ENCODE assay signal across 25 cellular contexts in the genomic region with DNA sequence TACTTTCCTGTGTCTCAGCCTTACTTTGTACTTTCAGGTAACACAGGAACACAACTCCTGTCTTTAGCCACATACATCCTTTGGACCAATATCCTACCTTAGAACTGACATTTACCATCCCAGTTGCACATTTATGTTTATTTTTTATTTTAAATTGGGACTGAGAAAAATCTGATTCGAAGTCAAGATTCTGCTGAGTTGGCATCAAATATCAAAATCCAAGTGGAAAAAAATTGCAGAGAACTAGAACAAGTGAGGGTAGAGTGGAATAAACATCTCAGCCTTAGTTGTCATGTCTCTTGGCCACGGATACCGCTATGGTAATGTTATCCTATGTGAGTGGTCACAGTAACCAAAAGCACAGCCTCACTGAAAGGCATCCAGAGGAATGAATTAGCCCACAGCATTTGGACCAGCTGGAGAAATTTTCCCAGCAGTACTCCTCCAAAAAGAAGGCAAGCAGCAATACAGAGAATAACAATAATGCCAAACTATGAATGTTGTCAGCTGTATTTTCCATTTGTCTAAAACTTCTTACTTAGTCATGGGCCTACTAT. TPM values are rescaled to one million over a fixed set of nuclear protein-coding genes. Genes with fewer than 3 reads are reported as not detected.
"Had no signal": no experiment of that assay in that cellular context is flagged by ENCODE, and none has a peak within 500 bp of the region (broad histone marks: within the 10 kb centered on the region; RNA-seq: fewer than 3 reads in every experiment).

No MANE protein-coding gene starts in this region.

- H3K4me3 ChIP-seq: coronary artery, esophagus squamous epithelium, gastroesophageal sphincter, heart left ventricle, hepatocyte, left lung, lower lobe of right lung, mucosa of descending colon had no signal

- DNase-seq: effector CD8-positive, alpha-beta T cell; effector memory CD8-positive, alpha-beta T cell; endodermal cell; erythroblast; esophagus squamous epithelium; foreskin keratinocyte; heart left ventricle; hypothalamus; immature natural killer cell; islet precursor cell; kidney; left cardiac atrium; left lung; left ventricle myocardium superior; lower lobe of right lung; mesenchymal stem cell; mucosa of descending colon had no signal

- H3K27me3 ChIP-seq: esophagus squamous epithelium, foreskin keratinocyte, gastroesophageal sphincter, heart left ventricle, hepatocyte, left lung had no signal

- H2AFZ ChIP-seq: hepatocyte had no signal

- H3K4me2 ChIP-seq: hepatocyte had no signal

- ATAC-seq: effector memory CD8-positive, alpha-beta T cell; esophagus mucosa; foreskin keratinocyte; gastroesophageal sphincter; heart left ventricle; left cardiac atrium; left lung; left ventricle myocardium superior; lower lobe of right lung; mucosa of descending colon had no signal

- H3K9me3 ChIP-seq: esophagus squamous epithelium, gastroesophageal sphincter, heart left ventricle, left lung, lower lobe of right lung, mucosa of descending colon had no signal

- H3K27ac ChIP-seq: coronary artery, epithelial cell of prostate, esophagus squamous epithelium, foreskin keratinocyte, gastroesophageal sphincter, heart left ventricle, hepatocyte, left lung, lower lobe of right lung had no signal

- H3K4me1 ChIP-seq: esophagus squamous epithelium, foreskin keratinocyte, gastroesophageal sphincter, heart left ventricle, left lung, lower lobe of right lung had no signal

- FAIRE-seq: colon, endometrium, frontal cortex had no signal

- H3K36me3 ChIP-seq: esophagus squamous epithelium, gastroesophageal sphincter, heart left ventricle, left lung, lower lobe of right lung had no signal

RNA-seq across cellular contexts. Expression of a gene that starts 17.6 kb away (rescaled TPM):
- total RNA-seq: foreskin keratinocyte had no signal
- polyA plus RNA-seq: foreskin keratinocyte, immature natural killer cell had no signal
